8 cellular contexts compared by ENCODE assay signal in genomic region chr11:65117206-65118096, GRCh38. TPM values are rescaled to one million over a fixed set of nuclear protein-coding genes. Genes with fewer than 3 reads are reported as not detected.
DNase-seq lines count a peak whose midpoint lies in the region; ATAC-seq and TF ChIP-seq lines count a peak whose summit lies in the region.

Gene ZNHIT2, minus strand, starts transcription at chr11:65117701. Its CDS starts 48 bp downstream, at chr11:65117653.

- DNase-seq in GM13976 (ENCODE audit: low spot score) (peak; percentile 96), NCI-H146 treated with DMSO at 0.1 percent for 48 hours (lab: John Stamatoyannopoulos, UW; ENCODE audit: unreplicated experiment) (peak; percentile 97), amniotic stem cell (lab: John Stamatoyannopoulos, UW) (peak; percentile 96), heart right ventricle (peak; percentile 99 to 100), progenitor cell of endocrine pancreas (ENCODE audit: low spot score, unreplicated experiment) (peak; percentile 98)

- no peaks in the 10 kb centered on the region for H3K9me3 ChIP-seq in heart right ventricle

- H3K27ac ChIP-seq in heart right ventricle (peak within 1 kb of the TSS in 9 of 10 donors; percentile 66 to 95 (median 86)), urinary bladder (ENCODE audit: low read depth) (peak within 1 kb of the TSS; percentile 3)

- H3K9me3 Mint-ChIP-seq in progenitor cell of endocrine pancreas (ENCODE audit: low read depth), result no peaks in the 10 kb centered on the region

- ATAC-seq in HG02870 (IDR thresholded peaks at IDR 0.05; ENCODE audit: unreplicated experiment), result peak; percentile 52
- ATAC-seq in heart right ventricle, result peak; percentile 85 to 93 (median 90)

- H3K4me3 Mint-ChIP-seq in progenitor cell of endocrine pancreas (ENCODE audit: low read depth), result peak within 1 kb of the TSS; percentile 86

- peaks cover 17 to 72% (median 49%) of the 10 kb centered on the region in 9 donors for H3K4me1 ChIP-seq in heart right ventricle
- no peaks in the 10 kb centered on the region for H3K4me1 ChIP-seq in urinary bladder (ENCODE audit: insufficient read depth)

- peaks cover 20% of the 10 kb centered on the region for H3K4me1 Mint-ChIP-seq in progenitor cell of endocrine pancreas (ENCODE audit: low read depth)

- in situ Hi-C loops in GM13976 (cut with MboI; ENCODE audit: low sequenced_read_pairs, unreplicated experiment), result no loop called here

- peaks cover 0 to 10% (median 0%) of the 10 kb centered on the region in 7 donors for H3K27me3 ChIP-seq in heart right ventricle

- H3K36me3 ChIP-seq in heart right ventricle (peaks cover 0 to 52% (median 24%) of the 10 kb centered on the region in 9 donors), urinary bladder (ENCODE audit: insufficient read depth) (no peaks in the 10 kb centered on the region)

- peak; percentile 68 for TF ChIP-seq CTCF in GM13976 (IDR thresholded peaks at IDR 0.05; ENCODE audit: borderline replicate concordance, control extremely low read depth, extremely low read depth, insufficient read depth, missing control alignments)
- TF ChIP-seq CTCF in heart right ventricle (IDR thresholded peaks at IDR 0.05), result peak; percentile 79 to 99 (median 95)
- TF ChIP-seq CTCF in progenitor cell of endocrine pancreas (IDR thresholded peaks at IDR 0.05; ENCODE audit: unreplicated experiment), result peak; percentile 91

- WGBS in heart right ventricle, 2 donors, result 0 to 1% methylated on average over 87 to 89 of the region's 89 CpGs
- WGBS in urinary bladder, result under 1% methylated on average over 89 of the region's 89 CpGs

- H3K4me3 ChIP-seq in heart right ventricle (peak within 1 kb of the TSS; percentile 54 to 99 (median 91)), urinary bladder (ENCODE audit: low read depth, low read length) (peak within 1 kb of the TSS; percentile 79)

- peaks cover 17% of the 10 kb centered on the region for H3K36me3 Mint-ChIP-seq in progenitor cell of endocrine pancreas (ENCODE audit: insufficient read depth)

- H3K27ac Mint-ChIP-seq in progenitor cell of endocrine pancreas, result peak within 1 kb of the TSS; percentile 97

- H3K27me3 Mint-ChIP-seq in progenitor cell of endocrine pancreas, result no peaks in the 10 kb centered on the region

- intact Hi-C loops in T-helper 1 cell treated with Interleukin-12 subunit alpha and Interleukin-12 subunit beta and Interleukin-4 antibody, amounts not matched to agents 30 ng/mL and 1 ng/mL, for 36 hours (cut with micrococcal nuclease), result loop anchor here (1.0 to 10.0 kb wide), 13 partner anchors 18 to 1147 kb away; partner anchors contain the start of genes ATG2A, CDCA5, MEN1 and PCNX3
- intact Hi-C loops in heart right ventricle (cut with DNase I), result loop anchor here in 5 of 10 donors (2.0 to 10.0 kb wide), 10 partner anchors 65 to 343 kb away; partner anchors contain the start of genes ARL2 (in 4 of the 5), CAPN1 (in 1 of the 5), PPP2R5B (in 1 of the 5) and SF1 (in 1 of the 5)

RNA-seq across cellular contexts. Expression of gene ZNHIT2, which starts in this region (rescaled TPM):
- total RNA-seq in T-helper 1 cell treated with Interleukin-12 subunit alpha and Interleukin-12 subunit beta and Interleukin-4 antibody, amounts not matched to agents 30 ng/mL and 1 ng/mL, for 36 hours, result 11.5 and 11.9 TPM in 2 replicates
- 1 to 10 TPM; 4.3 to 8.3 (median 6.5) TPM for total RNA-seq in heart right ventricle
- 10 to 100 TPM; 16.5 to 17.5 TPM for polyA plus RNA-seq in heart right ventricle
- 10.5 and 11.8 TPM in 2 replicates for total RNA-seq in progenitor cell of endocrine pancreas
- total RNA-seq in urinary bladder, result 2.6 TPM
- polyA plus RNA-seq in urinary bladder, result 19.8 TPM

Comparison
In these comparisons a context has a peak if more than half of its experiments do, and no peak if none do; other contexts are left out.
1. Peak in every context shown above with its lines: DNase-seq, ATAC-seq, H3K4me3 ChIP-seq and H3K27ac ChIP-seq.